ENCODE assay signal across 25 cellular contexts in the genomic region with DNA sequence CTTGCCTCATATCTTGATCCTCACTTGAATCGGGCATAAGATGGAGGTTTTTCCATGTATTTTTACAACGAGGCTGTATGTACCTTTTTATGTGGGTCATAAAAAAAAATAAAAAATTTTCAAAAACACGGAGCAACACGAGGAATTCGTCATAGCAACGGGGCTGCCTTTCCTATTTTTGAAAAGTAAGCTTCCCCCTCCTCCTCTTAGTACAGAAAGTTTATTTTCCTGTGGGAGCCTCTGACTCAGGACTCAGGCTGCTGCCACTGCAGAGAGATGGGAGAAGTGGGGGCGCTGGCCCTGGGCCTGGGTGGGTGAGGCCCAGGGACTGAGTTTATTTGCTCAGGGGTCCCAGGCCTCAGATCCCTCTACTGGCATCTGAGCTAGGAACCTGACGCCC. TPM values are rescaled to one million over a fixed set of nuclear protein-coding genes. Genes with fewer than 3 reads are reported as not detected.
DNase-seq lines count a peak whose midpoint lies in the region; ATAC-seq, FAIRE-seq and TF ChIP-seq lines count a peak whose summit lies in the region.
"Had no signal": no experiment of that assay in that cellular context is flagged by ENCODE, and none has a peak within 500 bp of the region (broad histone marks: within the 10 kb centered on the region; RNA-seq: fewer than 3 reads in every experiment).

No MANE protein-coding gene starts in this region.

- DNase-seq in Ammon's horn (ENCODE audit: low spot score) = peak; percentile 47
- DNase-seq in head of caudate nucleus = peak in 35 of 42 donors; percentile 14 to 84 (median 51)
- no peak for DNase-seq in sigmoid colon
- no peak for DNase-seq in esophagus squamous epithelium (lab: John Stamatoyannopoulos, UW)
- no peak for DNase-seq in NCI-H2227 treated with DMSO at 0.1 percent for 48 hours (lab: John Stamatoyannopoulos, UW)
- no peak for DNase-seq in kidney
- DNase-seq: activated CD8-positive, alpha-beta memory T cell treated with anti-CD3 and anti-CD28 coated beads, Interleukin-2, amount 50 U/mL, for 48 hours; activated effector memory CD4-positive, alpha-beta T cell treated with anti-CD3 and anti-CD28 coated beads, Interleukin-2, amount 50 U/mL, for 16 hours; CD4-positive, alpha-beta T cell; endodermal cell; NCI-H187 treated with DMSO at 0.1 percent for 48 hours; NCI-H226; stimulated activated CD4-positive, alpha-beta T cell treated with anti-CD3 and anti-CD28 coated beads, Interleukin-1b, Interleukin-23, amount 100 ng/mL, for 48 hours had no signal

- TF ChIP-seq CTCF in sigmoid colon (IDR thresholded peaks at IDR 0.05) (no peak), esophagus squamous epithelium (IDR thresholded peaks at IDR 0.05) (no peak), kidney (IDR thresholded peaks at IDR 0.05; ENCODE audit: borderline replicate concordance, extremely low read depth, insufficient read depth) (no peak)

- no peaks in the 10 kb centered on the region for H3K36me3 Mint-ChIP-seq in activated T-helper 17 cell treated with anti-CD3 and anti-CD28 coated beads, Interleukin-2, amount 50 U/mL, for 72 hours (ENCODE audit: low read depth)
- H3K36me3 Mint-ChIP-seq: stimulated activated memory B cell treated with anti-CD40 and anti-IgM and Interleukin-4, amounts not matched to agents 10 μg/mL and 1 μg/mL and 100 μg/mL, for 72 hours had no signal

- no peak for TF ChIP-seq POLR2A in sigmoid colon (IDR thresholded peaks at IDR 0.05)
- TF ChIP-seq POLR2A in esophagus squamous epithelium (IDR thresholded peaks at IDR 0.05) = no peak

- H3K27ac ChIP-seq in angular gyrus (ENCODE audit: low read depth, low read length) = peak overlapping the region; percentile 87
- H3K27ac ChIP-seq in sigmoid colon = peak overlapping the region in 3 of 4 donors; percentile 14 to 39 (median 34)
- H3K27ac ChIP-seq in esophagus squamous epithelium = no peak overlapping the region
- no peak overlapping the region for H3K27ac ChIP-seq in kidney (ENCODE audit: low read depth in 2 of 2, low read length in 2 of 2)
- H3K27ac ChIP-seq: tibial nerve had no signal

- H3K4me1 ChIP-seq in sigmoid colon (no peaks in the 10 kb centered on the region), esophagus squamous epithelium (no peaks in the 10 kb centered on the region), kidney (ENCODE audit: control insufficient read depth in 1 of 2, insufficient read depth in 1 of 2, low read depth in 1 of 2, low read length in 2 of 2) (no peaks in the 10 kb centered on the region)
- H3K4me1 ChIP-seq: tibial nerve had no signal

- H3K36me3 ChIP-seq in sigmoid colon (no peaks in the 10 kb centered on the region), esophagus squamous epithelium (no peaks in the 10 kb centered on the region), kidney (ENCODE audit: control insufficient read depth in 1 of 2, insufficient read depth in 2 of 2, low read length in 2 of 2) (no peaks in the 10 kb centered on the region)
- H3K36me3 ChIP-seq: tibial nerve had no signal

- no peaks in the 10 kb centered on the region for H3K9me3 Mint-ChIP-seq in activated T-helper 17 cell treated with anti-CD3 and anti-CD28 coated beads, Interleukin-2, amount 50 U/mL, for 72 hours
- H3K9me3 Mint-ChIP-seq: CD4-positive, alpha-beta T cell; central memory CD8-positive, alpha-beta T cell had no signal

- no peaks in the 10 kb centered on the region for H3K4me1 Mint-ChIP-seq in activated T-helper 17 cell treated with anti-CD3 and anti-CD28 coated beads, Interleukin-2, amount 50 U/mL, for 72 hours
- H3K4me1 Mint-ChIP-seq: central memory CD8-positive, alpha-beta T cell; endodermal cell; stimulated activated memory B cell treated with anti-CD40 and anti-IgM and Interleukin-4, amounts not matched to agents 10 μg/mL and 1 μg/mL and 100 μg/mL, for 72 hours had no signal

- intact Hi-C loops in head of caudate nucleus (cut with DNase I) (no loop called here), sigmoid colon (cut with DNase I) (loop anchor here (5.0 kb wide), 1 partner anchor 98 kb away; no protein-coding TSS in a partner anchor), esophagus squamous epithelium (cut with DNase I) (no loop called here), kidney (cut with DNase I) (no loop called here)

- peaks cover 6% of the 10 kb centered on the region for H3K27me3 Mint-ChIP-seq in activated T-helper 17 cell treated with anti-CD3 and anti-CD28 coated beads, Interleukin-2, amount 50 U/mL, for 72 hours
- H3K27me3 Mint-ChIP-seq: CD4-positive, alpha-beta T cell; central memory CD8-positive, alpha-beta T cell had no signal

- H3K27me3 ChIP-seq in sigmoid colon (no peaks in the 10 kb centered on the region), esophagus squamous epithelium (no peaks in the 10 kb centered on the region)
- H3K27me3 ChIP-seq: tibial nerve had no signal

- no peak overlapping the region for H3K4me3 Mint-ChIP-seq in activated T-helper 17 cell treated with anti-CD3 and anti-CD28 coated beads, Interleukin-2, amount 50 U/mL, for 72 hours
- H3K4me3 Mint-ChIP-seq: CD4-positive, alpha-beta T cell; central memory CD8-positive, alpha-beta T cell; endodermal cell; stimulated activated memory B cell treated with anti-CD40 and anti-IgM and Interleukin-4, amounts not matched to agents 10 μg/mL and 1 μg/mL and 100 μg/mL, for 72 hours had no signal

- no peak for FAIRE-seq in kidney (lab: Jason Lieb, UNC)
- FAIRE-seq: GM12892, H1, islet of Langerhans had no signal

- no peak overlapping the region for H3K4me3 ChIP-seq in sigmoid colon
- no peak overlapping the region for H3K4me3 ChIP-seq in esophagus squamous epithelium
- no peak overlapping the region for H3K4me3 ChIP-seq in kidney (ENCODE audit: low read length in 2 of 2)
- H3K4me3 ChIP-seq: tibial nerve had no signal

- WGBS in sigmoid colon, 2 donors = 36 to 51% methylated on average over 8 of the region's 8 CpGs
- 41 to 42% methylated on average over 6 to 7 of the region's 8 CpGs for WGBS in esophagus squamous epithelium, 2 donors

- no peak for TF ChIP-seq EP300 in sigmoid colon (IDR thresholded peaks at IDR 0.05)

- ATAC-seq in activated T-helper 17 cell treated with anti-CD3 and anti-CD28 coated beads, Interleukin-2, amount 50 U/mL, for 72 hours (replicated peaks) = no peak
- ATAC-seq: sciatic nerve; stimulated activated memory B cell treated with anti-CD40 and anti-IgM and Interleukin-4, amounts not matched to agents 10 μg/mL and 1 μg/mL and 100 μg/mL, for 72 hours had no signal

- H3K27ac Mint-ChIP-seq in activated T-helper 17 cell treated with anti-CD3 and anti-CD28 coated beads, Interleukin-2, amount 50 U/mL, for 72 hours = no peak overlapping the region
- H3K27ac Mint-ChIP-seq: CD4-positive, alpha-beta T cell; endodermal cell; stimulated activated memory B cell treated with anti-CD40 and anti-IgM and Interleukin-4, amounts not matched to agents 10 μg/mL and 1 μg/mL and 100 μg/mL, for 72 hours had no signal

- H3K9me3 ChIP-seq in sigmoid colon = no peaks in the 10 kb centered on the region
- H3K9me3 ChIP-seq in esophagus squamous epithelium = no peaks in the 10 kb centered on the region
- H3K9me3 ChIP-seq in kidney (ENCODE audit: control insufficient read depth in 1 of 2, low read length in 2 of 2) = peaks cover 0 to 5% of the 10 kb centered on the region in 2 donors

- no peak overlapping the region for H3K9ac ChIP-seq in kidney (ENCODE audit: low read length in 2 of 2)

RNA-seq across cellular contexts. Expression of gene CMKLR1, which starts 10.1 kb away (rescaled TPM):
- total RNA-seq in sigmoid colon = 10 to 100 TPM in 3 of 4 donors, 1 to 10 TPM in 1; 10.0 to 14.8 (median 12.0) TPM
- polyA plus RNA-seq in sigmoid colon = 1 to 10 TPM; 3.0 to 8.8 (median 6.5) TPM
- 1 to 10 TPM in 2 of 4 donors, under 1 TPM in 2; 0.19 to 5.7 (median 2.5) TPM for total RNA-seq in esophagus squamous epithelium
- total RNA-seq in activated T-helper 17 cell treated with anti-CD3 and anti-CD28 coated beads, Interleukin-2, amount 50 U/mL, for 72 hours = not detected
- total RNA-seq in kidney = 25.7 TPM
- polyA plus RNA-seq in kidney (ENCODE audit: insufficient read depth, low read depth, low replicate concordance) = 6.1 TPM
- total RNA-seq: CD4-positive, alpha-beta T cell; endodermal cell; fibroblast of lung; lung microvascular endothelial cell; T-helper 1 cell treated with Interleukin-12 subunit alpha and Interleukin-12 subunit beta and Interleukin-4 antibody, amounts not matched to agents 30 ng/mL and 1 ng/mL, for 36 hours had no signal

Comparison
In these comparisons a context has a peak if more than half of its experiments do, and no peak if none do; other contexts are left out.
1. DNase-seq: peak in Ammon's horn (single experiment) and head of caudate nucleus (35 of 42); none in sigmoid colon (single experiment), esophagus squamous epithelium (single experiment), NCI-H2227 treated with DMSO at 0.1 percent for 48 hours (single experiment) and kidney (single experiment).
2. H3K27ac ChIP-seq: peak in angular gyrus (single experiment) and sigmoid colon (3 of 4); none in esophagus squamous epithelium (0 of 4) and kidney (0 of 2).